1 cellular context compared by ENCODE assay signal in genomic region chr22:38841635-38842034, GRCh38.
TF ChIP-seq lines count a peak whose summit lies in the region.

No MANE protein-coding gene starts in this region.

TF ChIP-seq in HepG2, 621 proteins besides CTCF, POLR2A, EP300 and RAD21:
- peak; percentile 49; the same call in 1 of the 2 replicates for TF ChIP-seq ZNF629 (CRISPR knock-in tag; conservative IDR thresholded peaks at IDR 0.05)
- TF ChIP-seq HNF4G (IDR thresholded peaks at IDR 0.05; ENCODE audit: borderline replicate concordance, low read depth, low read length) = no peak
- no peak for TF ChIP-seq HNF4G (CRISPR knock-in tag; IDR thresholded peaks at IDR 0.05; ENCODE audit: borderline replicate concordance, low read depth)
- no peak for TF ChIP-seq CHD4 (IDR thresholded peaks at IDR 0.05; ENCODE audit: borderline replicate concordance, low read length)
